ENCODE assay signal across 9 cellular contexts in the genomic region with DNA sequence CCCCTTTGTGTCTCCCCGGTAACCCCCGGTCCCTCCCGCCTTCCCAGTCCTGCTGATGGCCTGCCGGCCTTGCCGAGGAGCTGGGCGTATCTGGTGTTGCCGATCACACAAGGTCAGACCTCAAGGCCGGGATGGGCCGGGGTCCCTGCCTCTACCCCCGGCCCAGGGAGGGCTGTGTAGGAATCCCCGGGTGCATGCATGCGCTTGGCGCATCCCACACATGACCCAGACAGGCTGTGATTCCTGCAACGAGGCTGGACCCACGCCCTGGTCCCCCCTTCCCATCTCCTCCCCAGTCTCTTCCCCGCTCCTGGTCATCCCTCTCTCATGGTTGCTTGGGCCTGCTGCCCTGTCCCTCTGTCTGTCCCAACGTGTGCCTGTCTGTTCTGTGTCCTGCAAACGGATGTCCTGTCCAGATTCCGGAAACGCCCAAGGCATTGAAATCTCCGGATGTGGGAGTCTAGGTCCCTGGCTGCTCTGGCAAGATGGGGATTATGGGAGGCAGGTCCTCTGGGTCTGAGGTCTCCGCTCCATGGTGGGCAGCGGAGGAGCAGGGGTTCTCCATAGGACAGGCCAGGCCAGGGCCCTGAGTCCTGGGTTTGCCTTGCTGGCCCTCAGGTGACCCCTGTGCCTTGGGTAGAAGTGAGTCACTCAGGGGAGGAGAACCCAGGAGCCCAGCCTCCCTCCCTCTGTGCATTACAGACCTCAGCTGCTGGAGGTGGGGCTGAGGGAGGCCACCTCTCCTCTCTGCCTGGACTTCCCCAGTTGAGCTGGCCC. TPM values are rescaled to one million over a fixed set of nuclear protein-coding genes. Genes with fewer than 3 reads are reported as not detected.
DNase-seq lines count a peak whose midpoint lies in the region; ATAC-seq and TF ChIP-seq lines count a peak whose summit lies in the region.
"Had no signal": no experiment of that assay in that cellular context is flagged by ENCODE, and none has a peak within 500 bp of the region (broad histone marks: within the 10 kb centered on the region; RNA-seq: fewer than 3 reads in every experiment).

No MANE protein-coding gene starts in this region.

- no peak overlapping the region for H2AFZ ChIP-seq in MM.1S (ENCODE audit: low read length)

- no peak overlapping the region for H3K27ac ChIP-seq in MM.1S (ENCODE audit: low read length)
- H3K27ac ChIP-seq in cardiac muscle cell = peak overlapping the region; percentile 8
- H3K27ac ChIP-seq: KMS-11 had no signal

- no peaks in the 10 kb centered on the region for H3K9me2 ChIP-seq in MM.1S (replicated peaks; ENCODE audit: insufficient read depth, low read length)

- peaks cover 5% of the 10 kb centered on the region; the same call in 1 of the 2 replicates for H3F3A ChIP-seq in MM.1S (ENCODE audit: insufficient read depth, low read length)

- no peaks in the 10 kb centered on the region for H4K20me1 ChIP-seq in MM.1S (ENCODE audit: insufficient read depth, low read length)

- CTCF ChIA-PET in GM10248 (lab: Yijun Ruan, JAX) = interaction anchor here (1.6 kb wide), 1 partner anchor 20 kb away, joined by 3 read pairs; no protein-coding TSS in a partner anchor

- H3K4me1 ChIP-seq in MM.1S (ENCODE audit: low read length) (peaks cover 8% of the 10 kb centered on the region; the same call in 1 of the 2 replicates), cardiac muscle cell (ENCODE audit: low read depth) (peaks cover 6% of the 10 kb centered on the region)

- H3K4me2 ChIP-seq in MM.1S (ENCODE audit: low read depth, low read length) = peak overlapping the region; percentile 97; the same call in 1 of the 2 replicates

- peak overlapping the region; percentile 85; the same call in 1 of the 2 replicates for H3K4me3 ChIP-seq in MM.1S (ENCODE audit: low read length)
- H3K4me3 ChIP-seq in cardiac muscle cell = no peak overlapping the region

- no peak overlapping the region for H3K9ac ChIP-seq in MM.1S (ENCODE audit: low read length)
- H3K9ac ChIP-seq: KMS-11 had no signal

- POLR2A ChIA-PET in GM10248 (lab: Yijun Ruan, JAX) = no interaction called here

- H3K36me3 ChIP-seq in MM.1S (replicated peaks; ENCODE audit: insufficient read depth, low read length) = no peaks in the 10 kb centered on the region
- no peaks in the 10 kb centered on the region for H3K36me3 ChIP-seq in cardiac muscle cell

- ATAC-seq in HG03457 (IDR thresholded peaks at IDR 0.05; ENCODE audit: unreplicated experiment) = no peak

- H3K9me3 ChIP-seq in MM.1S (replicated peaks; ENCODE audit: insufficient read depth, low read length) = no peaks in the 10 kb centered on the region
- no peaks in the 10 kb centered on the region for H3K9me3 ChIP-seq in cardiac muscle cell (ENCODE audit: low read depth)

- DNase-seq in CMK (ENCODE audit: low read depth) (peak; percentile 88), MM.1S (no peak), cardiac muscle cell (ENCODE audit: low read depth in 1 of 2, low spot score in 1 of 2) (peak in 1 of 2 donors; percentile 83), retina (peak; percentile 24), SHP77 treated with DMSO at 0.1 percent for 48 hours (lab: John Stamatoyannopoulos, UW) (no peak), GM10248 (ENCODE audit: extremely low spot score) (no peak)
- peak; percentile 28 for DNase-seq in activated naive CD4-positive, alpha-beta T cell treated with anti-CD3 and anti-CD28 coated beads, Interleukin-2, amount 50 U/mL, for 16 hours

- H3K79me2 ChIP-seq in MM.1S (ENCODE audit: low read length) = peaks cover 42% of the 10 kb centered on the region

- TF ChIP-seq CTCF in MM.1S (IDR thresholded peaks at IDR 0.05; ENCODE audit: low read length) = no peak
- no peak for TF ChIP-seq CTCF in cardiac muscle cell (IDR thresholded peaks at IDR 0.05; ENCODE audit: low read depth, low read length)
- no peak for TF ChIP-seq CTCF in GM10248 (IDR thresholded peaks at IDR 0.05; ENCODE audit: control extremely low read depth, extremely low read depth, low read depth, missing control alignments)

- H3K27me3 ChIP-seq in MM.1S (replicated peaks; ENCODE audit: insufficient read depth, low read length) = peaks cover 3% of the 10 kb centered on the region; the same call in 1 of the 2 replicates
- no peaks in the 10 kb centered on the region for H3K27me3 ChIP-seq in cardiac muscle cell

RNA-seq across cellular contexts. Expression of gene PKN1, which starts 1.6 kb away (rescaled TPM):
- total RNA-seq in cardiac muscle cell = 123 and 147 TPM in 2 replicates
- 109 and 132 TPM in 2 replicates for polyA plus RNA-seq in cardiac muscle cell

RNA-seq across cellular contexts. Expression of gene DDX39A, which starts 15.6 kb away (rescaled TPM):
- total RNA-seq in cardiac muscle cell = 49.9 and 73.3 TPM in 2 replicates
- 77.0 and 87.7 TPM in 2 replicates for polyA plus RNA-seq in cardiac muscle cell

RNA-seq across cellular contexts. Expression of gene PTGER1, which starts 40.4 kb away (rescaled TPM):
- 0.42 TPM in 1 of 2 replicates, not detected in the other for total RNA-seq in cardiac muscle cell
- polyA plus RNA-seq in cardiac muscle cell = 0.36 and 0.75 TPM in 2 replicates

RNA-seq across cellular contexts. Expression of gene ADGRE5, which starts 53.5 kb away (rescaled TPM):
- total RNA-seq in cardiac muscle cell = 2.2 and 7.1 TPM in 2 replicates
- polyA plus RNA-seq in cardiac muscle cell = 4.6 and 5.0 TPM in 2 replicates

Comparison
In these comparisons a context has a peak if more than half of its experiments do, and no peak if none do; other contexts are left out.
1. DNase-seq: peak in CMK (single experiment), activated naive CD4-positive, alpha-beta T cell treated with anti-CD3 and anti-CD28 coated beads, Interleukin-2, amount 50 U/mL, for 16 hours (single experiment) and retina (single experiment); none in MM.1S (single experiment), SHP77 treated with DMSO at 0.1 percent for 48 hours (single experiment) and GM10248 (single experiment).